7 cellular contexts compared by ENCODE assay signal in the genomic region with DNA sequence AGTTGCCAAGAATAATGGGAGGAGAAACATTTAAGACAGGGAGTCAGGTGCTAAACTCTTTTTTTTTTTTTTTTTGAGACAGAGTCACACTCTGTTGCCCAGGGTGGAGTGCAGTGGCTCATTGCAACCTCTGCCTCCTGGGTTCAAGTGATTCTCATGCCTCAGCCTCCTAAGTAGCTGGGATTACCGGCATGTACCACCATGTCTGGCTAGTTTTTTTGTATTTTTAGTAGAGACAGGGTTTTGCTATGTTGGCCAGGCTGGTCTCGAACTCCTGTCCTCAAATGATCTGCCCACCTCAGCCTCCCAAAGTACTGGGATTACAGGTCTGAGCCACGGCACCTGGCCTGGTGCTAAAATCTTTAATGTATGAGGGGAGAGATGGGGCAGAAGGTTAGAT. TPM values are rescaled to one million over a fixed set of nuclear protein-coding genes. Genes with fewer than 3 reads are reported as not detected.
A peak's percentile ranks its signal among the peaks of the same experiment; 100 is the strongest.
DNase-seq lines count a peak whose midpoint lies in the region; ATAC-seq, FAIRE-seq and TF ChIP-seq lines count a peak whose summit lies in the region.
"Not testable (repeated sequence)": the region's sequence is repeated elsewhere in the genome, so short reads cannot be mapped to it uniquely, and the experiment has no call there.

No MANE protein-coding gene starts in this region.

- POLR2A ChIA-PET in HEK293 (lab: Yijun Ruan, JAX): not testable (repeated sequence)
- POLR2A ChIA-PET in HepG2 (lab: Yijun Ruan, JAX): interaction anchor here (0.7 to 1.3 kb wide), 4 partner anchors 143 to 257 kb away, joined by 3 to 4 read pairs (median 3); no protein-coding TSS in a partner anchor

- FAIRE-seq in GM19239 (lab: Jason Lieb, UNC): peak; percentile 58
- not testable (repeated sequence) for FAIRE-seq in HepG2 (lab: Jason Lieb, UNC)

- H3K4me2 ChIP-seq in mammary epithelial cell (ENCODE audit: insufficient read depth, low read depth, low read length) (peak overlapping the region; percentile 12), HepG2 (ENCODE audit: low read depth, low read length) (peak overlapping the region; percentile 95)

- CTCF ChIA-PET in HEK293 (lab: Yijun Ruan, JAX); mammary epithelial cell (lab: Charles Lee; ENCODE audit: low non-redundant PET); HepG2 (lab: Yijun Ruan, JAX; ENCODE audit: low intra/inter-chr PET ratio, low total read pairs): not testable (repeated sequence)

- H4K20me1 ChIP-seq in mammary epithelial cell (ENCODE audit: insufficient read depth, low read length): not testable (repeated sequence)
- peaks cover 62% of the 10 kb centered on the region for H4K20me1 ChIP-seq in HepG2 (ENCODE audit: insufficient read depth, low read length)

- H3K27ac ChIP-seq in 22Rv1: peak overlapping the region; percentile 19; the same call in 1 of the 2 replicates
- H3K27ac ChIP-seq in HEK293 (ENCODE audit: extremely low read depth, low read depth, low read length); mammary epithelial cell (ENCODE audit: insufficient read depth, low read depth, low read length); HepG2 (ENCODE audit: extremely low read length, insufficient read depth, low read length): not testable (repeated sequence)
- H3K27ac ChIP-seq in subcutaneous abdominal adipose tissue (ENCODE audit: low read depth, low read length): peak overlapping the region; percentile 13

- intact Hi-C loops in mammary epithelial cell (cut with micrococcal nuclease); HepG2 (cut with micrococcal nuclease; ENCODE audit: unreplicated experiment): not testable (repeated sequence)

- WGBS in mammary epithelial cell (ENCODE audit: low coverage, missing lambda C conversion rate): 96% methylated on average over 3 of the region's 3 CpGs
- WGBS in HepG2 (ENCODE audit: low lambda C conversion rate): 86% methylated on average over 3 of the region's 3 CpGs

- not testable (repeated sequence) for H2AFZ ChIP-seq in mammary epithelial cell (ENCODE audit: low read depth, low read length); HepG2 (ENCODE audit: low read length)

- dilution Hi-C loops in mammary epithelial cell (cut with HindIII; ENCODE audit: low sequenced_read_pairs): not testable (repeated sequence)

- H3K79me2 ChIP-seq in mammary epithelial cell (ENCODE audit: insufficient read depth, low read length) (peaks cover 95% of the 10 kb centered on the region), HepG2 (ENCODE audit: insufficient read depth, low read length) (peaks cover 100% of the 10 kb centered on the region)

- in situ Hi-C loops in mammary epithelial cell (cut with MboI; ENCODE audit: low sequenced_read_pairs in 2 of 2); HepG2 (cut with HindIII; ENCODE audit: extremely low pct_ligation_motif_present, low pct_unique_long_range_greater_than_20kb): not testable (repeated sequence)

- H3K4me1 ChIP-seq in HEK293 (ENCODE audit: control insufficient read depth, insufficient read depth, low read length): not testable (repeated sequence)
- H3K4me1 ChIP-seq in mammary epithelial cell (ENCODE audit: insufficient read depth, low read length) (peaks cover 12% of the 10 kb centered on the region), HepG2 (ENCODE audit: insufficient read depth, low read length) (peaks cover 66% of the 10 kb centered on the region), subcutaneous abdominal adipose tissue (ENCODE audit: control insufficient read depth in 5 of 5, insufficient read depth in 5 of 5, low read length in 5 of 5) (peaks cover 1 to 60% (median 37%) of the 10 kb centered on the region in 5 donors)

- BruUV-seq in mammary epithelial cell (replicated peaks; lab: Mats Ljungman, UMichigan); HepG2 (replicated peaks; lab: Mats Ljungman, UMichigan): not testable (repeated sequence)

- H3K4me3 ChIP-seq in HEK293 (ENCODE audit: low read depth, low read length); mammary epithelial cell (replicated peaks in 1 of 3; ENCODE audit: insufficient read depth in 1 of 3, low read depth in 2 of 3, low read length in 3 of 3); subcutaneous abdominal adipose tissue (ENCODE audit: low read depth in 1 of 5, low read length in 5 of 5): not testable (repeated sequence)
- peak overlapping the region; percentile 38 to 97 (median 77); a peak in 5 of 6 replicates for H3K4me3 ChIP-seq in HepG2 (replicated peaks in 1 of 3; ENCODE audit: insufficient read depth in 1 of 3, low read depth in 2 of 3, low read length in 3 of 3)

- TF ChIP-seq EP300 in HepG2 (IDR thresholded peaks at IDR 0.05; ENCODE audit: low read depth in 2 of 2, low read length in 2 of 2); HepG2 (CRISPR knock-in tag; IDR thresholded peaks at IDR 0.05; ENCODE audit: borderline replicate concordance): not testable (repeated sequence)

- DNase-seq in GM19239 (ENCODE audit: insufficient read length, low spot score); mammary epithelial cell; HepG2 (ENCODE audit: low spot score): not testable (repeated sequence)
- DNase-seq in NCI-H82 (lab: John Stamatoyannopoulos, UW): peak; percentile 10

- TF ChIP-seq RAD21 in HepG2 (CRISPR knock-in tag; IDR thresholded peaks at IDR 0.05): not testable (repeated sequence)

- not testable (repeated sequence) for H3K9ac ChIP-seq in mammary epithelial cell (ENCODE audit: insufficient read depth, low read length); subcutaneous abdominal adipose tissue (ENCODE audit: low read length in 5 of 5)
- H3K9ac ChIP-seq in HepG2 (ENCODE audit: insufficient read depth, low read depth, low read length): peak overlapping the region; percentile 25; the same call in 1 of the 2 replicates

- H3K9me3 ChIP-seq in HEK293 (ENCODE audit: control insufficient read depth, insufficient read depth, low read depth, low read length); mammary epithelial cell (replicated peaks; ENCODE audit: insufficient read depth, low read length); HepG2 (ENCODE audit: low read length); subcutaneous abdominal adipose tissue (ENCODE audit: control insufficient read depth in 5 of 5, low read length in 5 of 5): not testable (repeated sequence)

- H3K27me3 ChIP-seq in mammary epithelial cell (ENCODE audit: insufficient read depth, low read length); HepG2 (ENCODE audit: control insufficient read depth in 1 of 2, insufficient read depth in 2 of 2, low read length in 2 of 2); subcutaneous abdominal adipose tissue (ENCODE audit: control insufficient read depth in 5 of 5, insufficient read depth in 4 of 5, low read length in 5 of 5): not testable (repeated sequence)

- H3K36me3 ChIP-seq in HEK293 (ENCODE audit: control insufficient read depth in 2 of 2, insufficient read depth in 1 of 2, low read length in 2 of 2) (peaks cover 7 to 38% of the 10 kb centered on the region in 2 experiments), mammary epithelial cell (ENCODE audit: insufficient read depth, low read length) (peaks cover 34% of the 10 kb centered on the region), HepG2 (replicated peaks in 1 of 2; ENCODE audit: control insufficient read depth in 1 of 2, insufficient read depth in 2 of 2, low read length in 2 of 2) (peaks cover 11 to 53% of the 10 kb centered on the region in 2 experiments), subcutaneous abdominal adipose tissue (ENCODE audit: control insufficient read depth in 5 of 5, insufficient read depth in 5 of 5, low read length in 5 of 5) (peaks cover 0 to 18% (median 0%) of the 10 kb centered on the region in 5 donors)

- TF ChIP-seq POLR2A in HepG2 (IDR thresholded peaks at IDR 0.05; ENCODE audit: insufficient read depth in 1 of 2, low read depth in 2 of 2, low read length in 2 of 2): not testable (repeated sequence)

- ATAC-seq in HepG2: not testable (repeated sequence)

- TF ChIP-seq CTCF in 22Rv1 (IDR thresholded peaks at IDR 0.05); HEK293 (tag by site-specific recombination; IDR thresholded peaks at IDR 0.05); mammary epithelial cell (conservative IDR thresholded peaks at IDR 0.05 in 1 of 2, IDR thresholded peaks at IDR 0.05 in 1 of 2; ENCODE audit: extremely low read depth in 1 of 2, insufficient read depth in 1 of 2, low read depth in 1 of 2, low read length in 2 of 2); HepG2 (CRISPR knock-in tag; IDR thresholded peaks at IDR 0.05): not testable (repeated sequence)

RNA-seq across cellular contexts. Expression of gene EHBP1, which starts 7.7 kb away (rescaled TPM):
- total RNA-seq in mammary epithelial cell: 100 to 1,000 TPM in 1 of 2 donors, 10 to 100 TPM in 1; 46.0 to 101 TPM
- 56.8 TPM for polyA plus RNA-seq in mammary epithelial cell
- 156 TPM for polyA minus RNA-seq in mammary epithelial cell
- total RNA-seq in HepG2 (2016; rRNA removed; fragmentation: Illumina TruSeq; extraction: Trizol): 93.5 and 122 TPM in 2 replicates
- 97.2 and 110 TPM in 2 replicates for total RNA-seq in HepG2 (2016; cell fraction: cytosol; rRNA removed; fragmentation: Illumina TruSeq; extraction: Trizol; ENCODE audit: low read depth)
- total RNA-seq in HepG2 (2016; cell fraction: insoluble cytoplasmic fraction; rRNA removed; fragmentation: Illumina TruSeq; extraction: Trizol): 95.7 and 116 TPM in 2 replicates
- 85.7 and 89.7 TPM in 2 replicates for total RNA-seq in HepG2 (2016; cell fraction: membrane; rRNA removed; fragmentation: Illumina TruSeq; extraction: Trizol)
- total RNA-seq in HepG2 (2016; cell fraction: nucleus; rRNA removed; fragmentation: Illumina TruSeq; extraction: Trizol): 203 and 204 TPM in 2 replicates
- 133 and 146 TPM in 2 replicates for polyA plus RNA-seq in HepG2 (2011; rRNA removed)
- polyA plus RNA-seq in HepG2 (2011; cell fraction: cytosol; rRNA removed): 63.6 and 104 TPM in 2 replicates
- polyA plus RNA-seq in HepG2 (2011; cell fraction: nucleus; rRNA removed): 143 and 176 TPM in 2 replicates
- 168 and 275 TPM in 2 replicates for polyA plus RNA-seq in HepG2 (2012)
- polyA plus RNA-seq in HepG2 (2016; cell fraction: cytosol; fragmentation: Illumina TruSeq; extraction: Trizol; ENCODE audit: low read depth): 15.0 and 16.3 TPM in 2 replicates
- 115 and 119 TPM in 2 replicates for polyA plus RNA-seq in HepG2 (2016; cell fraction: insoluble cytoplasmic fraction; fragmentation: Illumina TruSeq; extraction: Trizol; ENCODE audit: low read depth)
- 32.6 and 37.1 TPM in 2 replicates for polyA plus RNA-seq in HepG2 (2016; cell fraction: membrane; fragmentation: Illumina TruSeq; extraction: Trizol; ENCODE audit: low read depth)
- polyA plus RNA-seq in HepG2 (2016; cell fraction: nucleus; fragmentation: Illumina TruSeq; extraction: Trizol; ENCODE audit: insufficient read depth, low read depth): 123 and 129 TPM in 2 replicates
- polyA minus RNA-seq in HepG2 (2011; rRNA and poly(A)+ RNA removed; ENCODE audit: low replicate concordance): 26.4 and 224 TPM in 2 replicates
- 152 and 197 TPM in 2 replicates for polyA minus RNA-seq in HepG2 (2011; cell fraction: cytosol; rRNA and poly(A)+ RNA removed)
- 1,403 and 1,733 TPM in 2 replicates for polyA minus RNA-seq in HepG2 (2011; cell fraction: nucleus; rRNA and poly(A)+ RNA removed)
